ENCODE assay signal across 29 cellular contexts in genomic region chr5:109750407-109750806, GRCh38.
"Had no signal": no experiment of that assay in that cellular context is flagged by ENCODE, and none has a peak within 500 bp of the region (broad histone marks: within the 10 kb centered on the region; RNA-seq: fewer than 3 reads in every experiment).

No MANE protein-coding gene starts in this region.

- H3K4me3 Mint-ChIP-seq: nephron progenitor cell; stimulated activated naive B cell treated with anti-CD40 and anti-IgM and Interleukin-4, amounts not matched to agents 10 μg/mL and 1 μg/mL and 100 μg/mL, for 72 hours; T-helper 2 cell treated with Interferon-gamma antibody and Interleukin-4, amounts not matched to agents 5 μg/mL and 100 μg/mL, for 36 hours had no signal

- H3K9me3 Mint-ChIP-seq: nephron progenitor cell; T-helper 2 cell treated with Interferon-gamma antibody and Interleukin-4, amounts not matched to agents 5 μg/mL and 100 μg/mL, for 36 hours had no signal

- ATAC-seq: body of pancreas; mucosa of descending colon; psoas muscle; stimulated activated naive B cell treated with anti-CD40 and anti-IgM and Interleukin-4, amounts not matched to agents 10 μg/mL and 1 μg/mL and 100 μg/mL, for 72 hours had no signal

- H3K4me3 ChIP-seq: body of pancreas, colonic mucosa, left ventricle myocardium inferior, lung, mucosa of descending colon, ovary, psoas muscle, stomach, thyroid gland, upper lobe of left lung, vagina had no signal

- H3K4me1 Mint-ChIP-seq: nephron progenitor cell had no signal

- H3K27ac ChIP-seq: body of pancreas, colonic mucosa, left ventricle myocardium inferior, ovary, psoas muscle, stomach, thyroid gland, upper lobe of left lung, vagina had no signal

- H3K36me3 ChIP-seq: colonic mucosa, left ventricle myocardium inferior, ovary, thyroid gland, upper lobe of left lung, vagina had no signal

- H3K9me3 ChIP-seq: body of pancreas, colonic mucosa, left ventricle myocardium inferior, mucosa of descending colon, ovary, psoas muscle, stomach, thyroid gland, upper lobe of left lung, vagina had no signal

- H3K27ac Mint-ChIP-seq: nephron progenitor cell; T-helper 2 cell treated with Interferon-gamma antibody and Interleukin-4, amounts not matched to agents 5 μg/mL and 100 μg/mL, for 36 hours had no signal

- DNase-seq: activated CD4-positive, alpha-beta T cell treated with anti-CD3 and anti-CD28 coated beads for 4 hours; activated CD4-positive, alpha-beta T cell treated with anti-CD3 and anti-CD28 coated beads, Interleukin-2, amount 50 U/mL, for 4 hours; activated CD8-positive, alpha-beta memory T cell treated with anti-CD3 and anti-CD28 coated beads for 24 hours; activated gamma-delta T cell; activated naive CD4-positive, alpha-beta T cell treated with anti-CD3 and anti-CD28 coated beads, Interleukin-2, amount 50 U/mL, for 16 hours; anterior cingulate cortex; body of pancreas; cerebellar nuclear complex; colonic mucosa; effector CD8-positive, alpha-beta T cell; glutamatergic neuron; islet precursor cell; left ventricle myocardium inferior; mucosa of descending colon; nephron progenitor cell; ovary; psoas muscle; stimulated activated CD4-positive, alpha-beta T cell treated with anti-CD3 and anti-CD28 coated beads, Interleukin-15, amount 100 ng/mL, for 24 hours; stimulated activated CD4-positive, alpha-beta T cell treated with anti-CD3 and anti-CD28 coated beads, Interleukin-2, amount 100 ng/mL, for 24 hours; stimulated activated naive B cell treated with anti-CD40 and anti-IgM and Interleukin-4, amounts not matched to agents 10 μg/mL and 1 μg/mL and 100 μg/mL, for 72 hours; stomach; T-helper 1 cell; thyroid gland; upper lobe of left lung had no signal

- H3K27me3 ChIP-seq: body of pancreas, colonic mucosa, ovary, stomach, thyroid gland, upper lobe of left lung, vagina had no signal

- H3K27me3 Mint-ChIP-seq: stimulated activated naive B cell treated with anti-CD40 and anti-IgM and Interleukin-4, amounts not matched to agents 10 μg/mL and 1 μg/mL and 100 μg/mL, for 72 hours had no signal

- FAIRE-seq: endometrium, frontal cortex had no signal

- H3K4me1 ChIP-seq: colonic mucosa, left ventricle myocardium inferior, thyroid gland, vagina had no signal
